8 cellular contexts compared by ENCODE assay signal in the genomic region with DNA sequence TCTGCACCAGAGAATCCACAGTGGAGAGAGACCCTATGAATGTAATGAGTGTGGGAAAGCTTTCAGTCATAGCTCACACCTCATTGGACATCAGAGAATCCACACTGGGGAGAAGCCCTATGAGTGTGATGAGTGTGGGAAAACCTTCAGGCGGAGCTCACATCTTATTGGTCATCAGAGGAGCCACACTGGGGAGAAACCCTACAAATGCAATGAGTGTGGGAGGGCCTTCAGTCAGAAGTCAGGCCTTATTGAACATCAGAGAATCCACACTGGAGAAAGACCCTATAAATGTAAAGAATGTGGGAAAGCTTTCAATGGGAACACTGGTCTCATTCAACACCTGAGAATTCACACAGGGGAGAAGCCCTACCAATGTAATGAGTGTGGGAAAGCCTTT.
"Had no signal": no experiment of that assay in that cellular context is flagged by ENCODE, and none has a peak within 500 bp of the region (broad histone marks: within the 10 kb centered on the region; RNA-seq: fewer than 3 reads in every experiment).

No MANE protein-coding gene starts in this region.

- FAIRE-seq: H1 had no signal

- H3K4me3 ChIP-seq: GM23338 had no signal

- H3K27ac ChIP-seq: KMS-11 had no signal

- H2AFZ ChIP-seq: GM23338 had no signal

- DNase-seq: H9, HCEC 1CT, IMR-90, Karpas-422, KBM-7 had no signal

- H3K4me2 ChIP-seq: GM23338, KMS-11 had no signal

- H3K9ac ChIP-seq: KMS-11 had no signal

- ATAC-seq: GM23338 had no signal
